36 cellular contexts compared by ENCODE assay signal in the genomic region with DNA sequence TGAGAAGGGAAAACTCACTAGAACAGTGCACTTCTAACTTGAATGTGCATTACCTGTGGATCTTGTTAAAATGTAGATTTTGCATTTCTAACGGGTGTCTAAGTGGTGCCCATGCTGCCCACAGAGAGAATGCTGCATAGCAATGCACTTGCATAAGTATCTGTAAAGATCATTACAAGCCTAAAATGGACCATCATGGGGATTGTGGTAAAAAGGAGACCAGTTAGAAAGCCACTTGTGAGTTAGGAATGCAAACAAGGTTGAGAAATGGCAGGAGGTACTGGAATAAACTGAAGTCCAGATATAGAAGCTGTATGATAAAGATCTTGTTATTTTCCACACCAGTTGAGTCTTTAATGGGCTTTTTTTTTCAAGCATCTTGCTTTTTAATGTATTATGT. TPM values are rescaled to one million over a fixed set of nuclear protein-coding genes. Genes with fewer than 3 reads are reported as not detected.
"Had no signal": no experiment of that assay in that cellular context is flagged by ENCODE, and none has a peak within 500 bp of the region (broad histone marks: within the 10 kb centered on the region; RNA-seq: fewer than 3 reads in every experiment).

No MANE protein-coding gene starts in this region.

- H3K36me3 ChIP-seq: adrenal gland, ascending aorta, brain microvascular endothelial cell, breast epithelium, cardiac muscle cell had no signal

- H3K27ac ChIP-seq: adrenal gland, ascending aorta, body of pancreas, brain microvascular endothelial cell, breast epithelium, cardiac muscle cell had no signal

- DNase-seq: activated effector memory CD4-positive, alpha-beta T cell treated with anti-CD3 and anti-CD28 coated beads, Interleukin-2, amount 50 U/mL, for 16 hours; activated effector memory CD4-positive, alpha-beta T cell treated with Interleukin-2 at 50 U/mL for 16 hours; activated gamma-delta T cell; activated gamma-delta T cell treated with Interleukin-2 at 50 U/mL for 16 hours; activated naive CD4-positive, alpha-beta T cell; activated naive CD4-positive, alpha-beta T cell treated with anti-CD3 and anti-CD28 coated beads for 36 hours; activated naive CD4-positive, alpha-beta T cell treated with anti-CD3 and anti-CD28 coated beads, Interleukin-2, amount 10 ng/mL, durations not matched to agents 7 days and 5 days; activated naive CD4-positive, alpha-beta T cell treated with anti-CD3 and anti-CD28 coated beads, Interleukin-2, amount 50 U/mL, for 16 hours; activated naive CD4-positive, alpha-beta T cell treated with Interleukin-2 at 50 U/mL for 16 hours; activated naive CD8-positive, alpha-beta T cell treated with anti-CD3 and anti-CD28 coated beads for 36 hours; activated naive CD8-positive, alpha-beta T cell treated with anti-CD3 and anti-CD28 coated beads, Interleukin-2, amount 10 ng/mL, durations not matched to agents 7 days and 5 days; activated naive CD8-positive, alpha-beta T cell treated with anti-CD3 and anti-CD28 coated beads, Interleukin-2, amount 50 U/mL, for 24 hours; activated T-cell treated with anti-CD3 and anti-CD28 coated beads for 4 hours; activated T-cell treated with anti-CD3 and anti-CD28 coated beads, Interleukin-2, amount 50 U/mL, for 1 hour; activated T-cell treated with anti-CD3 and anti-CD28 coated beads, Interleukin-2, amount 50 U/mL, for 24 hours; activated T-cell treated with anti-CD3 and anti-CD28 coated beads, Interleukin-2, amount 50 U/mL, for 4 hours; activated T-cell treated with anti-CD3 and anti-CD28 coated beads, Interleukin-2, amount 50 U/mL, for 48 hours; activated T-cell treated with anti-CD3 and anti-CD28 coated beads, Interleukin-2, amount 50 U/mL, for 72 hours; adrenal gland; amniotic stem cell; amygdala; anterior cingulate cortex; aorta; body of pancreas; brain microvascular endothelial cell; caudate nucleus; central memory CD4-positive, alpha-beta T cell; cerebellar nuclear complex had no signal

- H3K4me3 ChIP-seq: adrenal gland, ascending aorta, body of pancreas, breast epithelium, cardiac muscle cell had no signal

- H3K27me3 ChIP-seq: adrenal gland, ascending aorta, body of pancreas, brain microvascular endothelial cell had no signal

- H3K9me3 ChIP-seq: adrenal gland, ascending aorta, body of pancreas, breast epithelium had no signal

- H3K4me1 ChIP-seq: adrenal gland, ascending aorta, body of pancreas, breast epithelium had no signal

RNA-seq across cellular contexts. Expression of a gene that starts 18.8 kb away (rescaled TPM):
- total RNA-seq: activated naive CD4-positive, alpha-beta T cell treated with anti-CD3 and anti-CD28 coated beads for 36 hours; activated naive CD4-positive, alpha-beta T cell treated with anti-CD3 and anti-CD28 coated beads, Interleukin-2, amount 50 U/mL, for 72 hours; activated naive CD8-positive, alpha-beta T cell treated with anti-CD3 and anti-CD28 coated beads for 36 hours; activated naive CD8-positive, alpha-beta T cell treated with anti-CD3 and anti-CD28 coated beads, Interleukin-2, amount 10 ng/mL, durations not matched to agents 7 days and 5 days; activated T-cell treated with anti-CD3 and anti-CD28 coated beads, Interleukin-2, amount 50 U/mL, for 72 hours; activated T-helper 1 cell treated with anti-CD3 and anti-CD28 coated beads, Interleukin-12 subunit alpha, Interleukin-12 subunit beta, Interleukin-2, Interleukin-4 antibody, amounts not matched to agents 30 ng/mL and 10 ng/mL and 1 ng/mL, durations not matched to agents 14 hours and 24 hours and 36 hours; activated T-helper 17 cell treated with anti-CD3 and anti-CD28 coated beads, Interleukin-2, amount 50 U/mL, for 72 hours; activated T-helper 2 cell treated with anti-CD3 and anti-CD28 coated beads, Interferon-gamma antibody, Interleukin-2, Interleukin-4, amounts not matched to agents 10 μg/mL and 5 μg/mL and 100 μg/mL, durations not matched to agents 14 hours and 24 hours and 36 hours; bronchial epithelial cell; cardiac muscle cell had no signal
- polyA plus RNA-seq: cardiac muscle cell had no signal
